ENCODE assay signal across 26 cellular contexts in the genomic region with DNA sequence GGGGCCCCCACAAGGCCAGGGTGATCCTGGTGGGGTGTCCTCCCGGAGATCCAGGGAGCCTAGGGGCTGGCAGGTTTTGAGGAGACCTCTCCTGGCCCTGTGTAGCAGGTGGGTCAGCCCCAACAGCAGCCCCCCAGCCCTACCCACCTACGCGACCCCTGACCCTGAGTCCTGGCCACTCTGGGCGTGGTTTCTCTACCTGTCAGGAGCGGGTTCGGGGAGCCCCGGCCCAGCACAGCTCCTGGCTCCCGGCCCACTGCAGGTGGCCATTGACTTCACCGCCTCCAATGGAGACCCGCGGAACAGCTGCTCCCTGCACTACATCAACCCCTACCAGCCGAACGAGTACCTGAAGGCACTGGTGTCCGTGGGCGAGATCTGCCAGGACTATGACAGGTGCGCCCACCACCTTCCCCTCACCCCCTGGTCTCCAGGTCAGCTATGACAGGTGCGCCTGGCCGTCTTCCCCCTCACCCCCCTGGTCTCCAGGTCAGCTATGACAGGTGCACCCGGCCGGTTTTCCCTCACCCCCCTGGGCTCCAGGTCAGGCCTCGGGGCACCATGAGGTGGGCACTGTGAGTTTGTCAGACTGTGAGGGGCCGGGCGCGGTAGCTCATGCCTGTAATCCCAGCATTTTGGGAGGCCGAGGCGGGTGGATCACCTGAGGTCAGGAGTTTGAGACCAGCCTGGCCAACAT. TPM values are rescaled to one million over a fixed set of nuclear protein-coding genes. Genes with fewer than 3 reads are reported as not detected.
A peak's percentile ranks its signal among the peaks of the same experiment; 100 is the strongest.
DNase-seq lines count a peak whose midpoint lies in the region; ATAC-seq, FAIRE-seq and TF ChIP-seq lines count a peak whose summit lies in the region.
"Had no signal": no experiment of that assay in that cellular context is flagged by ENCODE, and none has a peak within 500 bp of the region (broad histone marks: within the 10 kb centered on the region; RNA-seq: fewer than 3 reads in every experiment).

No MANE protein-coding gene starts in this region.

- no TSS peak for BruUV-seq in HepG2 (replicated peaks; lab: Mats Ljungman, UMichigan)

- POLR2A ChIA-PET in HepG2 (lab: Yijun Ruan, JAX): no interaction called here

- CTCF ChIA-PET in HepG2 (lab: Yijun Ruan, JAX; ENCODE audit: low intra/inter-chr PET ratio, low total read pairs): no interaction called here

- no peaks in the 10 kb centered on the region for H4K20me1 ChIP-seq in HepG2 (ENCODE audit: insufficient read depth, low read length)

- H3K4me2 ChIP-seq in HepG2 (ENCODE audit: low read depth, low read length): no peak overlapping the region

- 63% methylated on average over 20 of the region's 26 CpGs for WGBS in HepG2 (ENCODE audit: low lambda C conversion rate)
- 95% methylated on average over 7 of the region's 26 CpGs for WGBS in right lobe of liver (ENCODE audit: insufficient coverage, low coverage, low lambda C conversion rate, missing lambda C conversion rate)

- no peak for DNase-seq in HepG2 (ENCODE audit: low spot score)
- DNase-seq in right lobe of liver: no peak
- DNase-seq in RWPE2 (ENCODE audit: low spot score): peak; percentile 70
- no peak for DNase-seq in sciatic nerve (ENCODE audit: low spot score)
- no peak for DNase-seq in hypothalamus (lab: John Stamatoyannopoulos, UW)
- DNase-seq in D721Med (ENCODE audit: insufficient read length, low spot score): no peak
- no peak for DNase-seq in LoVo (ENCODE audit: low spot score)
- DNase-seq: ACHN, AML-193, DMS79 treated with DMSO at 0.1 percent for 48 hours, GF-D8, GM23248, HFFc6, IMR-90, KBM-7 had no signal

- H3K4me3 ChIP-seq in HepG2 (replicated peaks in 1 of 3; ENCODE audit: insufficient read depth in 1 of 3, low read depth in 2 of 3, low read length in 3 of 3) (no peak overlapping the region), right lobe of liver (no peak overlapping the region), RWPE2 (ENCODE audit: severe bottlenecking) (no peak overlapping the region)
- H3K4me3 ChIP-seq: GM12878, GM23248 had no signal

- no peaks in the 10 kb centered on the region for H3K9me3 ChIP-seq in HepG2 (ENCODE audit: low read length)
- no peaks in the 10 kb centered on the region for H3K9me3 ChIP-seq in right lobe of liver
- H3K9me3 ChIP-seq in RWPE2 (ENCODE audit: severe bottlenecking): no peaks in the 10 kb centered on the region

- TF ChIP-seq EP300 in HepG2 (IDR thresholded peaks at IDR 0.05; ENCODE audit: low read depth in 2 of 2, low read length in 2 of 2) (no peak), HepG2 (CRISPR knock-in tag; IDR thresholded peaks at IDR 0.05; ENCODE audit: borderline replicate concordance) (no peak)

- intact Hi-C loops in HepG2 (cut with micrococcal nuclease; ENCODE audit: unreplicated experiment) (no loop called here), right lobe of liver (cut with DNase I) (no loop called here), sciatic nerve (cut with DNase I) (no loop called here)

- H3K4me1 ChIP-seq in HepG2 (ENCODE audit: insufficient read depth, low read length): peaks cover 35% of the 10 kb centered on the region
- H3K4me1 ChIP-seq in right lobe of liver: no peaks in the 10 kb centered on the region
- peaks cover 5% of the 10 kb centered on the region for H3K4me1 ChIP-seq in RWPE2 (ENCODE audit: insufficient read depth, poor library complexity, severe bottlenecking)

- in situ Hi-C loops in HepG2 (cut with HindIII; ENCODE audit: extremely low pct_ligation_motif_present, low pct_unique_long_range_greater_than_20kb): no loop called here

- peak; percentile 13 for ATAC-seq in HepG2
- no peak for ATAC-seq in right lobe of liver
- ATAC-seq in RWPE2 (ENCODE audit: low read depth): no peak
- peak; percentile 4 for ATAC-seq in esophagus mucosa
- ATAC-seq in sciatic nerve: peak; percentile 8
- ATAC-seq: GM12878, HCT116 had no signal

- no peak overlapping the region for H3K9ac ChIP-seq in HepG2 (ENCODE audit: insufficient read depth, low read depth, low read length)
- H3K9ac ChIP-seq: GM23248 had no signal

- no peaks in the 10 kb centered on the region for H3K79me2 ChIP-seq in HepG2 (ENCODE audit: insufficient read depth, low read length)

- TF ChIP-seq POLR2A in HepG2 (IDR thresholded peaks at IDR 0.05; ENCODE audit: insufficient read depth in 1 of 2, low read depth in 2 of 2, low read length in 2 of 2): no peak
- no peak for TF ChIP-seq POLR2A in right lobe of liver (IDR thresholded peaks at IDR 0.05)

- FAIRE-seq in HepG2 (lab: Jason Lieb, UNC): no peak
- no peak for FAIRE-seq in D721Med (lab: Jason Lieb, UNC)
- FAIRE-seq: A204.1, GM12878, GM19239, H54 had no signal

- H2AFZ ChIP-seq in HepG2 (ENCODE audit: low read length): no peak overlapping the region
- H2AFZ ChIP-seq: GM23248 had no signal

- H3K36me3 ChIP-seq in HepG2 (replicated peaks in 1 of 2; ENCODE audit: control insufficient read depth in 1 of 2, insufficient read depth in 2 of 2, low read length in 2 of 2) (no peaks in the 10 kb centered on the region), right lobe of liver (no peaks in the 10 kb centered on the region), RWPE2 (ENCODE audit: low read depth) (peaks cover 4% of the 10 kb centered on the region; the same call in 1 of the 2 replicates)

- no peak for TF ChIP-seq RAD21 in HepG2 (CRISPR knock-in tag; IDR thresholded peaks at IDR 0.05)

- no peak overlapping the region for H3K27ac ChIP-seq in HepG2 (ENCODE audit: extremely low read length, insufficient read depth, low read length)
- no peak overlapping the region for H3K27ac ChIP-seq in right lobe of liver
- no peak overlapping the region for H3K27ac ChIP-seq in RWPE2 (ENCODE audit: poor library complexity, severe bottlenecking)
- H3K27ac ChIP-seq: C4-2B, GM23248, HL-60 had no signal

- H3K27me3 ChIP-seq in HepG2 (ENCODE audit: control insufficient read depth in 1 of 2, insufficient read depth in 2 of 2, low read length in 2 of 2): peaks cover 0 to 36% of the 10 kb centered on the region in 2 experiments; a peak in 3 of 5 replicates
- H3K27me3 ChIP-seq in right lobe of liver: no peaks in the 10 kb centered on the region
- H3K27me3 ChIP-seq in RWPE2 (ENCODE audit: insufficient read depth, poor library complexity, severe bottlenecking): no peaks in the 10 kb centered on the region

- no peak for TF ChIP-seq CTCF in HepG2 (CRISPR knock-in tag; IDR thresholded peaks at IDR 0.05)
- TF ChIP-seq CTCF in right lobe of liver (IDR thresholded peaks at IDR 0.05): no peak
- no peak for TF ChIP-seq CTCF in RWPE2 (IDR thresholded peaks at IDR 0.05; ENCODE audit: poor library complexity, severe bottlenecking)
- TF ChIP-seq CTCF in D721Med (IDR thresholded peaks at IDR 0.05; ENCODE audit: insufficient read depth, missing control alignments): no peak

RNA-seq across cellular contexts. Expression of a gene that starts 13.0 kb away (rescaled TPM):
- total RNA-seq in HepG2 (2016; rRNA removed; fragmentation: Illumina TruSeq; extraction: Trizol) (not detected in 2 replicates), right lobe of liver (1 to 10 TPM in 2 of 6 experiments, under 1 TPM in 4; 0.33 to 3.7 (median 0.77) TPM), esophagus mucosa (1.0 TPM), sciatic nerve (not detected)
- total RNA-seq in HepG2 (2016; cell fraction: cytosol; rRNA removed; fragmentation: Illumina TruSeq; extraction: Trizol; ENCODE audit: low read depth): not detected in 2 replicates
- 0.15 TPM in 1 of 2 replicates, not detected in the other for total RNA-seq in HepG2 (2016; cell fraction: insoluble cytoplasmic fraction; rRNA removed; fragmentation: Illumina TruSeq; extraction: Trizol)
- total RNA-seq in HepG2 (2016; cell fraction: membrane; rRNA removed; fragmentation: Illumina TruSeq; extraction: Trizol): not detected in 2 replicates
- not detected in 2 replicates for total RNA-seq in HepG2 (2016; cell fraction: nucleus; rRNA removed; fragmentation: Illumina TruSeq; extraction: Trizol)
- 0.59 and 2.1 TPM in 2 replicates for polyA plus RNA-seq in HepG2 (2011; rRNA removed)
- polyA plus RNA-seq in HepG2 (2011; cell fraction: cytosol; rRNA removed): 0.19 and 0.32 TPM in 2 replicates
- 4.5 and 6.2 TPM in 2 replicates for polyA plus RNA-seq in HepG2 (2011; cell fraction: nucleus; rRNA removed)
- 0.27 and 0.35 TPM in 2 replicates for polyA plus RNA-seq in HepG2 (2012)
- not detected in 2 replicates for polyA plus RNA-seq in HepG2 (2016; cell fraction: cytosol; fragmentation: Illumina TruSeq; extraction: Trizol; ENCODE audit: low read depth)
- polyA plus RNA-seq in HepG2 (2016; cell fraction: insoluble cytoplasmic fraction; fragmentation: Illumina TruSeq; extraction: Trizol; ENCODE audit: low read depth): not detected in 2 replicates
- polyA plus RNA-seq in HepG2 (2016; cell fraction: membrane; fragmentation: Illumina TruSeq; extraction: Trizol; ENCODE audit: low read depth): 0.06 TPM in 1 of 2 replicates, not detected in the other
- 0.52 and 1.2 TPM in 2 replicates for polyA plus RNA-seq in HepG2 (2016; cell fraction: nucleus; fragmentation: Illumina TruSeq; extraction: Trizol; ENCODE audit: insufficient read depth, low read depth)
- 0.58 and 25.2 TPM in 2 replicates for polyA minus RNA-seq in HepG2 (2011; rRNA and poly(A)+ RNA removed; ENCODE audit: low replicate concordance)
- polyA minus RNA-seq in HepG2 (2011; cell fraction: cytosol; rRNA and poly(A)+ RNA removed): not detected in 2 replicates
- 0.26 and 0.99 TPM in 2 replicates for polyA minus RNA-seq in HepG2 (2011; cell fraction: nucleus; rRNA and poly(A)+ RNA removed)

RNA-seq across cellular contexts. Expression of a gene that starts 24.9 kb away (rescaled TPM):
- total RNA-seq in HepG2 (2016; rRNA removed; fragmentation: Illumina TruSeq; extraction: Trizol) (19.7 and 37.6 TPM in 2 replicates), right lobe of liver (under 1 TPM in 1 of 6 experiments, not detected in 5; 0.93 TPM), esophagus mucosa (not detected), sciatic nerve (not detected)
- 33.1 and 44.2 TPM in 2 replicates for total RNA-seq in HepG2 (2016; cell fraction: cytosol; rRNA removed; fragmentation: Illumina TruSeq; extraction: Trizol; ENCODE audit: low read depth)
- total RNA-seq in HepG2 (2016; cell fraction: insoluble cytoplasmic fraction; rRNA removed; fragmentation: Illumina TruSeq; extraction: Trizol): 22.9 and 38.8 TPM in 2 replicates
- 21.1 and 25.9 TPM in 2 replicates for total RNA-seq in HepG2 (2016; cell fraction: membrane; rRNA removed; fragmentation: Illumina TruSeq; extraction: Trizol)
- total RNA-seq in HepG2 (2016; cell fraction: nucleus; rRNA removed; fragmentation: Illumina TruSeq; extraction: Trizol): 32.6 and 36.8 TPM in 2 replicates
- polyA plus RNA-seq in HepG2 (2011; rRNA removed): 40.2 and 52.2 TPM in 2 replicates
- 26.5 and 78.5 TPM in 2 replicates for polyA plus RNA-seq in HepG2 (2011; cell fraction: cytosol; rRNA removed)
- 52.0 and 101 TPM in 2 replicates for polyA plus RNA-seq in HepG2 (2011; cell fraction: nucleus; rRNA removed)
- 6.6 and 9.6 TPM in 2 replicates for polyA plus RNA-seq in HepG2 (2012)
- polyA plus RNA-seq in HepG2 (2016; cell fraction: cytosol; fragmentation: Illumina TruSeq; extraction: Trizol; ENCODE audit: low read depth): 13.7 and 15.6 TPM in 2 replicates
- 23.0 and 24.6 TPM in 2 replicates for polyA plus RNA-seq in HepG2 (2016; cell fraction: insoluble cytoplasmic fraction; fragmentation: Illumina TruSeq; extraction: Trizol; ENCODE audit: low read depth)
- 18.2 and 22.6 TPM in 2 replicates for polyA plus RNA-seq in HepG2 (2016; cell fraction: membrane; fragmentation: Illumina TruSeq; extraction: Trizol; ENCODE audit: low read depth)
- 75.4 and 78.7 TPM in 2 replicates for polyA plus RNA-seq in HepG2 (2016; cell fraction: nucleus; fragmentation: Illumina TruSeq; extraction: Trizol; ENCODE audit: insufficient read depth, low read depth)
- polyA minus RNA-seq in HepG2 (2011; rRNA and poly(A)+ RNA removed; ENCODE audit: low replicate concordance): 0.12 and 80.3 TPM in 2 replicates
- 12.5 and 17.6 TPM in 2 replicates for polyA minus RNA-seq in HepG2 (2011; cell fraction: cytosol; rRNA and poly(A)+ RNA removed)
- polyA minus RNA-seq in HepG2 (2011; cell fraction: nucleus; rRNA and poly(A)+ RNA removed): 3.5 and 4.8 TPM in 2 replicates
- total RNA-seq: CD4-positive, alpha-beta T cell; GM12878; GM23248; HFFc6; HT1080; IMR-90 had no signal
- polyA plus RNA-seq: BJ, GM12878, GM23248, IMR-90 had no signal

RNA-seq across cellular contexts. Expression of a gene that starts 28.1 kb away (rescaled TPM):
- total RNA-seq in HepG2 (2016; rRNA removed; fragmentation: Illumina TruSeq; extraction: Trizol) (2,988 and 3,233 TPM in 2 replicates), right lobe of liver (1,000 to 10,000 TPM in 2 of 6 experiments, 100 to 1,000 TPM in 4; 684 to 2,810 (median 731) TPM), esophagus mucosa (2,146 TPM), sciatic nerve (1,500 TPM)
- total RNA-seq in HepG2 (2016; cell fraction: cytosol; rRNA removed; fragmentation: Illumina TruSeq; extraction: Trizol; ENCODE audit: low read depth): 6,142 and 6,743 TPM in 2 replicates
- 3,074 and 3,414 TPM in 2 replicates for total RNA-seq in HepG2 (2016; cell fraction: insoluble cytoplasmic fraction; rRNA removed; fragmentation: Illumina TruSeq; extraction: Trizol)
- total RNA-seq in HepG2 (2016; cell fraction: membrane; rRNA removed; fragmentation: Illumina TruSeq; extraction: Trizol): 8,788 and 9,254 TPM in 2 replicates
- total RNA-seq in HepG2 (2016; cell fraction: nucleus; rRNA removed; fragmentation: Illumina TruSeq; extraction: Trizol): 1,061 and 1,137 TPM in 2 replicates
- polyA plus RNA-seq in HepG2 (2011; rRNA removed): 4,411 and 5,523 TPM in 2 replicates
- polyA plus RNA-seq in HepG2 (2011; cell fraction: cytosol; rRNA removed): 4,701 and 9,932 TPM in 2 replicates
- polyA plus RNA-seq in HepG2 (2011; cell fraction: nucleus; rRNA removed): 3,101 and 3,317 TPM in 2 replicates
- 3,379 and 4,912 TPM in 2 replicates for polyA plus RNA-seq in HepG2 (2012)
- 8,773 and 9,300 TPM in 2 replicates for polyA plus RNA-seq in HepG2 (2016; cell fraction: cytosol; fragmentation: Illumina TruSeq; extraction: Trizol; ENCODE audit: low read depth)
- polyA plus RNA-seq in HepG2 (2016; cell fraction: insoluble cytoplasmic fraction; fragmentation: Illumina TruSeq; extraction: Trizol; ENCODE audit: low read depth): 3,767 and 4,135 TPM in 2 replicates
- polyA plus RNA-seq in HepG2 (2016; cell fraction: membrane; fragmentation: Illumina TruSeq; extraction: Trizol; ENCODE audit: low read depth): 9,832 and 9,939 TPM in 2 replicates
- polyA plus RNA-seq in HepG2 (2016; cell fraction: nucleus; fragmentation: Illumina TruSeq; extraction: Trizol; ENCODE audit: insufficient read depth, low read depth): 2,257 and 2,556 TPM in 2 replicates
- 1,096 and 3,482 TPM in 2 replicates for polyA minus RNA-seq in HepG2 (2011; rRNA and poly(A)+ RNA removed; ENCODE audit: low replicate concordance)
- polyA minus RNA-seq in HepG2 (2011; cell fraction: cytosol; rRNA and poly(A)+ RNA removed): 1,942 and 2,023 TPM in 2 replicates
- polyA minus RNA-seq in HepG2 (2011; cell fraction: nucleus; rRNA and poly(A)+ RNA removed): 448 and 516 TPM in 2 replicates

Comparison
In these comparisons a context has a peak if more than half of its experiments do, and no peak if none do; other contexts are left out.
1. ATAC-seq: peak in HepG2 (single experiment), esophagus mucosa (single experiment) and sciatic nerve (single experiment); none in right lobe of liver (0 of 4) and RWPE2 (single experiment).
2. RNA of a gene that starts 24.9 kb away (total RNA-seq): 19.7 to 44.2 TPM in HepG2; not detected in sciatic nerve (single experiment), 0.93 TPM in right lobe of liver and not detected in esophagus mucosa (single experiment); every median in the first group is over 10 times any median in the second.